Comparison of ENCODE assay signal across 12 cellular contexts in the genomic region with DNA sequence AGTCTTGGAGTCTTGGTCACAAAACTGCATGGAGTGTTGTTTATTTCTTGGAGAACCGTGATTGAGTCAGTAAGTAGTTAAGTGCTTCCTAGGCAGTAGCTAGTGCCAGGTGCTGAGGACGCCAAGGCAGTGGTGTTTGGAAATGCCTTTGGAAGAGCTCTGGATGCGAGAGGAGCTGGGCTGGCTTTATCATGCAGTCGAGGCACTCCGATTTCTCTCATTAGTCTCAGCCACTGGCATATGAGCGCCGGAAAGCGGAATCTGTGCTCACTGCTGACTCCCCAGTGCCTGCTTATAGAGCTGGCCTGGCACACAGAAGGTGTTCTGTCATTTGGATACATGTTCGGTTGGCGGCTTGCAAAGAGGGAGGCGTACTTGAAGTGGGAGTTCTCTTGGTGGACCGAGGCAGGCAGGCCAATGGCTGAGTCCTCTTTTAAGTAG. TPM values are rescaled to one million over a fixed set of nuclear protein-coding genes. Genes with fewer than 3 reads are reported as not detected.
DNase-seq lines count a peak whose midpoint lies in the region; ATAC-seq and TF ChIP-seq lines count a peak whose summit lies in the region.
"Had no signal": no experiment of that assay in that cellular context is flagged by ENCODE, and none has a peak within 500 bp of the region (broad histone marks: within the 10 kb centered on the region; RNA-seq: fewer than 3 reads in every experiment).

No MANE protein-coding gene starts in this region.

- POLR2A ChIA-PET in CD8-positive, alpha-beta memory T cell (lab: Charles Lee), result interaction anchor here (1.3 kb wide), 1 partner anchor 50 kb away, joined by 4 read pairs; no protein-coding TSS in a partner anchor

- peaks cover 74 to 85% (median 81%) of the 10 kb centered on the region in 3 donors for H3K4me1 Mint-ChIP-seq in CD8-positive, alpha-beta memory T cell
- H3K4me1 Mint-ChIP-seq in T-helper 17 cell, result peaks cover 69% of the 10 kb centered on the region

- 54 to 61% methylated on average over 12 of the region's 12 CpGs for WGBS in heart right ventricle, 2 donors

- H3K9ac ChIP-seq in skeletal muscle tissue (ENCODE audit: low read depth in 1 of 3, low read length in 3 of 3), result peak overlapping the region; percentile 46 to 71 (median 71)
- H3K9ac ChIP-seq: BLaER1 had no signal

- intact Hi-C loops in heart right ventricle (cut with DNase I), result loop anchor here in 8 of 10 donors (5.0 to 10.0 kb wide), 7 partner anchors 68 to 245 kb away; a partner anchor contains a TSS

- TF ChIP-seq CTCF in heart right ventricle (IDR thresholded peaks at IDR 0.05) (no peak), omental fat pad (IDR thresholded peaks at IDR 0.05) (no peak)

- H3K27ac Mint-ChIP-seq in CD8-positive, alpha-beta memory T cell, result peak overlapping the region in 4 of 8 donors; percentile 19 to 96 (median 64)
- peak overlapping the region; percentile 37 for H3K27ac Mint-ChIP-seq in T-helper 17 cell

- H3K9me3 Mint-ChIP-seq in CD8-positive, alpha-beta memory T cell, result no peaks in the 10 kb centered on the region

- ATAC-seq in T-helper 17 cell, result no peak
- ATAC-seq in heart right ventricle, result peak in 4 of 8 donors; percentile 5 to 37 (median 16)
- no peak for ATAC-seq in omental fat pad (ENCODE audit: low FRiP score)

- H3K27ac ChIP-seq in CD8-positive, alpha-beta memory T cell (ENCODE audit: low read depth, low read length), result no peak overlapping the region
- H3K27ac ChIP-seq in heart right ventricle, result peak overlapping the region in 9 of 10 donors; percentile 5 to 84 (median 50)
- peak overlapping the region; percentile 36 for H3K27ac ChIP-seq in skeletal muscle tissue (ENCODE audit: low read depth, low read length)
- H3K27ac ChIP-seq: BLaER1, neutrophil had no signal

- no peak overlapping the region for H3K4me3 ChIP-seq in CD8-positive, alpha-beta memory T cell (ENCODE audit: low read length)
- H3K4me3 ChIP-seq in heart right ventricle, result peak overlapping the region in 4 of 10 donors; percentile 1 to 31 (median 18)
- H3K4me3 ChIP-seq in skeletal muscle tissue (ENCODE audit: low read length in 3 of 3), result peak overlapping the region; percentile 40 to 65 (median 55)
- H3K4me3 ChIP-seq: BLaER1 had no signal

- peak overlapping the region in 6 of 7 donors; percentile 61 to 99 (median 85) for H3K4me3 Mint-ChIP-seq in CD8-positive, alpha-beta memory T cell
- H3K4me3 Mint-ChIP-seq in T-helper 17 cell, result no peak overlapping the region

- H3K27me3 Mint-ChIP-seq in CD8-positive, alpha-beta memory T cell, result peaks cover 0 to 7% of the 10 kb centered on the region in 2 donors
- H3K27me3 Mint-ChIP-seq in T-helper 17 cell, result no peaks in the 10 kb centered on the region

- no peak for DNase-seq in CD8-positive, alpha-beta memory T cell
- no peak for DNase-seq in T-helper 17 cell
- peak; percentile 43 to 45 for DNase-seq in heart right ventricle
- no peak for DNase-seq in NCI-H2107 treated with DMSO at 0.1 percent for 48 hours (lab: John Stamatoyannopoulos, UW; ENCODE audit: unreplicated experiment)
- DNase-seq in DMS 273 treated with DMSO at 0.1 percent for 48 hours (lab: John Stamatoyannopoulos, UW), result no peak
- DNase-seq in HuH-7.5 (ENCODE audit: low spot score), result no peak
- no peak for DNase-seq in omental fat pad (ENCODE audit: low spot score)
- DNase-seq: activated CD4-positive, alpha-beta T cell treated with anti-CD3 and anti-CD28 coated beads, Interleukin-2, amount 50 U/mL, for 48 hours; activated naive CD4-positive, alpha-beta T cell had no signal

- no peaks in the 10 kb centered on the region for H3K9me3 ChIP-seq in CD8-positive, alpha-beta memory T cell (ENCODE audit: low read length)
- H3K9me3 ChIP-seq in T-helper 17 cell (ENCODE audit: control insufficient read depth, low read length, poor library complexity, severe bottlenecking) (no peaks in the 10 kb centered on the region), heart right ventricle (no peaks in the 10 kb centered on the region), skeletal muscle tissue (ENCODE audit: control insufficient read depth in 3 of 3, low read length in 3 of 3) (no peaks in the 10 kb centered on the region)
- H3K9me3 ChIP-seq: BLaER1, neutrophil had no signal

- no peaks in the 10 kb centered on the region for H3K27me3 ChIP-seq in CD8-positive, alpha-beta memory T cell (ENCODE audit: insufficient read depth, low read length, poor library complexity, severe bottlenecking)
- H3K27me3 ChIP-seq in heart right ventricle, result peaks cover 0 to 3% (median 0%) of the 10 kb centered on the region in 7 donors
- H3K27me3 ChIP-seq in skeletal muscle tissue (ENCODE audit: control insufficient read depth in 3 of 3, insufficient read depth in 3 of 3, low read length in 3 of 3), result no peaks in the 10 kb centered on the region

- CTCF ChIA-PET in CD8-positive, alpha-beta memory T cell (lab: Charles Lee), result interaction anchor here (1.0 to 3.9 kb wide), 4 partner anchors 20 to 149 kb away, joined by 3 to 21 read pairs (median 4); no protein-coding TSS in a partner anchor

- H3K36me3 Mint-ChIP-seq in CD8-positive, alpha-beta memory T cell, result peaks cover 10 to 77% (median 26%) of the 10 kb centered on the region in 3 donors
- H3K36me3 Mint-ChIP-seq in T-helper 17 cell (ENCODE audit: low read depth), result peaks cover 5% of the 10 kb centered on the region

- H3K4me1 ChIP-seq in CD8-positive, alpha-beta memory T cell (ENCODE audit: insufficient read depth, low read length), result peaks cover 60% of the 10 kb centered on the region
- H3K4me1 ChIP-seq in heart right ventricle, result peaks cover 6 to 86% (median 48%) of the 10 kb centered on the region in 9 donors
- peaks cover 45 to 63% (median 51%) of the 10 kb centered on the region in 3 donors for H3K4me1 ChIP-seq in skeletal muscle tissue (ENCODE audit: control insufficient read depth in 3 of 3, insufficient read depth in 3 of 3, low read length in 3 of 3)

- no peaks in the 10 kb centered on the region for H3K36me3 ChIP-seq in CD8-positive, alpha-beta memory T cell (ENCODE audit: insufficient read depth, low read length)
- no peaks in the 10 kb centered on the region for H3K36me3 ChIP-seq in heart right ventricle
- H3K36me3 ChIP-seq in skeletal muscle tissue (ENCODE audit: control insufficient read depth in 3 of 3, insufficient read depth in 3 of 3, low read length in 3 of 3), result no peaks in the 10 kb centered on the region
- H3K36me3 ChIP-seq: BLaER1, neutrophil had no signal

RNA-seq across cellular contexts. Expression of a gene that starts 3.6 kb away (rescaled TPM):
- total RNA-seq in CD8-positive, alpha-beta memory T cell, result 1 to 10 TPM; 3.7 to 4.1 TPM
- 12.6 TPM for polyA plus RNA-seq in CD8-positive, alpha-beta memory T cell
- total RNA-seq in T-helper 17 cell, result 100 to 1,000 TPM; 129 to 173 TPM
- 10 to 100 TPM in 6 of 10 donors, 1 to 10 TPM in 4; 3.1 to 23.1 (median 13.0) TPM for total RNA-seq in heart right ventricle
- polyA plus RNA-seq in heart right ventricle, result 1 to 10 TPM; 3.1 to 4.0 TPM
- total RNA-seq in skeletal muscle tissue, result 48.0 TPM
- total RNA-seq in omental fat pad, result 1 to 10 TPM; 3.8 to 7.6 (median 6.6) TPM

Comparison
In these comparisons a context has a peak if more than half of its experiments do, and no peak if none do; other contexts are left out.
1. DNase-seq: peak in heart right ventricle (2 of 2); none in CD8-positive, alpha-beta memory T cell (0 of 5), T-helper 17 cell (0 of 3), NCI-H2107 treated with DMSO at 0.1 percent for 48 hours (single experiment), DMS 273 treated with DMSO at 0.1 percent for 48 hours (single experiment), HuH-7.5 (single experiment) and omental fat pad (single experiment).